In the genomic region with DNA sequence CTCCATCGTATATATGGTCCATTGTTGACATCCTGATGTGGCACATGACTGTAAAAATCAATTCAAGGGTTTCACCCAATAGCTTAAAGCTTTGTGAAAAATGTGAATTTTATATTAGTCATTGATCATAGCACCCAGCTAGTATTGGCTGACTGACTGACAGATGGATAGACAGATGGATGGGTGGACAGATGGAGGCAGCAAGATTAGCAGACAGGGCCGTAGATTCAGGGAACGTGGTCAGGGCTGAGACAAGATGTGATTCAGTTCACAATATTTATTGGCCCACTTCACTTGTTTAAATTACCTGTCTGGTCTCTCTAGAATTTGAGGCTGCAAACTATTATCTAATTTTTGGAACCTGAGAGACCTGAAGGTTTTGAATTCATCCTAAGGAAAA, we compare ENCODE assay signal across 23 cellular contexts. TPM values are rescaled to one million over a fixed set of nuclear protein-coding genes. Genes with fewer than 3 reads are reported as not detected.
DNase-seq lines count a peak whose midpoint lies in the region; ATAC-seq, FAIRE-seq and TF ChIP-seq lines count a peak whose summit lies in the region.
"Had no signal": no experiment of that assay in that cellular context is flagged by ENCODE, and none has a peak within 500 bp of the region (broad histone marks: within the 10 kb centered on the region; RNA-seq: fewer than 3 reads in every experiment).

No MANE protein-coding gene starts in this region.

- no peaks in the 10 kb centered on the region for H3K27me3 ChIP-seq in astrocyte (ENCODE audit: insufficient read depth, low read length)
- H3K27me3 ChIP-seq in body of pancreas, result no peaks in the 10 kb centered on the region
- no peaks in the 10 kb centered on the region for H3K27me3 ChIP-seq in mammary epithelial cell (ENCODE audit: insufficient read depth, low read length)

- no peak overlapping the region for H3K4me3 Mint-ChIP-seq in astrocyte (ENCODE audit: unreplicated experiment)
- H3K4me3 Mint-ChIP-seq: CD14-positive monocyte; CD4-positive, alpha-beta memory T cell; GM23338; HFFc6; IgD-negative memory B cell had no signal

- 78 to 82% methylated on average over 3 of the region's 3 CpGs for WGBS in body of pancreas, 2 donors
- 92% methylated on average over 3 of the region's 3 CpGs for WGBS in mammary epithelial cell (ENCODE audit: low coverage, missing lambda C conversion rate)

- intact Hi-C loops in OCI-LY7 (cut with micrococcal nuclease; ENCODE audit: unreplicated experiment) (no loop called here), body of pancreas (cut with DNase I) (no loop called here), mammary epithelial cell (cut with micrococcal nuclease) (no loop called here)

- no peak overlapping the region for H3K27ac ChIP-seq in OCI-LY7 (ENCODE audit: low read depth, low read length, poor library complexity, severe bottlenecking)
- H3K27ac ChIP-seq in astrocyte (ENCODE audit: low read depth, low read length), result no peak overlapping the region
- no peak overlapping the region for H3K27ac ChIP-seq in body of pancreas
- H3K27ac ChIP-seq in mammary epithelial cell (ENCODE audit: insufficient read depth, low read depth, low read length), result no peak overlapping the region

- H4K20me1 ChIP-seq in OCI-LY7 (ENCODE audit: insufficient read depth, low read length) (no peaks in the 10 kb centered on the region), astrocyte (ENCODE audit: insufficient read depth, low read length) (no peaks in the 10 kb centered on the region), mammary epithelial cell (ENCODE audit: insufficient read depth, low read length) (no peaks in the 10 kb centered on the region)

- H3K4me3 ChIP-seq in OCI-LY7 (ENCODE audit: low read depth, low read length, poor library complexity, severe bottlenecking), result no peak overlapping the region
- no peak overlapping the region for H3K4me3 ChIP-seq in astrocyte (ENCODE audit: insufficient read depth, low read depth, low read length)
- H3K4me3 ChIP-seq in body of pancreas, result no peak overlapping the region
- no peak overlapping the region for H3K4me3 ChIP-seq in mammary epithelial cell (replicated peaks in 1 of 3; ENCODE audit: insufficient read depth in 1 of 3, low read depth in 2 of 3, low read length in 3 of 3)
- H3K4me3 ChIP-seq: GM12878, GM23338 had no signal

- no peaks in the 10 kb centered on the region for H3K27me3 Mint-ChIP-seq in astrocyte (ENCODE audit: low read depth, unreplicated experiment)
- H3K27me3 Mint-ChIP-seq: IgD-negative memory B cell had no signal

- CTCF ChIA-PET in OCI-LY7 (lab: Charles Lee; ENCODE audit: unreplicated experiment), result no interaction called here
- CTCF ChIA-PET in mammary epithelial cell (lab: Charles Lee; ENCODE audit: low non-redundant PET), result no interaction called here

- H3K4me1 ChIP-seq in OCI-LY7 (ENCODE audit: insufficient read depth, low read length, poor library complexity, severe bottlenecking) (peaks cover 13% of the 10 kb centered on the region), astrocyte (ENCODE audit: insufficient read depth, low read length) (peaks cover 6% of the 10 kb centered on the region), body of pancreas (no peaks in the 10 kb centered on the region), mammary epithelial cell (ENCODE audit: insufficient read depth, low read length) (no peaks in the 10 kb centered on the region)

- H3K4me1 Mint-ChIP-seq in astrocyte (ENCODE audit: low read depth, unreplicated experiment), result peaks cover 15% of the 10 kb centered on the region
- H3K4me1 Mint-ChIP-seq: CD4-positive, alpha-beta memory T cell; IgD-negative memory B cell had no signal

- H3K27ac Mint-ChIP-seq in astrocyte (ENCODE audit: unreplicated experiment), result peak overlapping the region; percentile 60
- H3K27ac Mint-ChIP-seq: CD14-positive monocyte; CD4-positive, alpha-beta memory T cell; GM23338; HFFc6; IgD-negative memory B cell had no signal

- H3K9me3 ChIP-seq in OCI-LY7 (ENCODE audit: low read length) (no peaks in the 10 kb centered on the region), astrocyte (ENCODE audit: insufficient read depth, low read depth, low read length) (no peaks in the 10 kb centered on the region), body of pancreas (no peaks in the 10 kb centered on the region), mammary epithelial cell (replicated peaks; ENCODE audit: insufficient read depth, low read length) (no peaks in the 10 kb centered on the region)

- 0 out of 2 replicates have a peak overlapping the region, but pooled peaks have one; percentile 21 for H3K4me2 ChIP-seq in OCI-LY7 (ENCODE audit: low read length)
- H3K4me2 ChIP-seq in astrocyte (ENCODE audit: low read length), result no peak overlapping the region
- no peak overlapping the region for H3K4me2 ChIP-seq in mammary epithelial cell (ENCODE audit: insufficient read depth, low read depth, low read length)

- dilution Hi-C loops in mammary epithelial cell (cut with HindIII; ENCODE audit: low sequenced_read_pairs), result no loop called here

- ATAC-seq in body of pancreas, result no peak
- no peak for ATAC-seq in GM21526 (IDR thresholded peaks at IDR 0.05; ENCODE audit: low FRiP score, unreplicated experiment)
- no peak for ATAC-seq in GM18868 (IDR thresholded peaks at IDR 0.05; ENCODE audit: unreplicated experiment)
- ATAC-seq: GM23338, HCT116, HepG2 had no signal

- peak; percentile 30 for DNase-seq in NCI-H524 treated with DMSO at 0.1 percent for 48 hours (lab: John Stamatoyannopoulos, UW)
- DNase-seq in OCI-LY7 (ENCODE audit: low spot score), result no peak
- no peak for DNase-seq in astrocyte (ENCODE audit: low read depth)
- DNase-seq in body of pancreas, result no peak
- no peak for DNase-seq in mammary epithelial cell
- DNase-seq: AML-193; CD4-positive, alpha-beta memory T cell; DMS53; DND-41; EL; H7; HFFc6; KBM-7 had no signal

- H2AFZ ChIP-seq in OCI-LY7 (ENCODE audit: low read length) (no peak overlapping the region), astrocyte (ENCODE audit: low read depth, low read length) (no peak overlapping the region), mammary epithelial cell (ENCODE audit: low read depth, low read length) (no peak overlapping the region)
- H2AFZ ChIP-seq: GM23338 had no signal

- H3K9me3 Mint-ChIP-seq in astrocyte (ENCODE audit: unreplicated experiment), result no peaks in the 10 kb centered on the region
- H3K9me3 Mint-ChIP-seq: CD14-positive monocyte; CD4-positive, alpha-beta memory T cell; GM23338; IgD-negative memory B cell had no signal

- POLR2A ChIA-PET in OCI-LY7 (lab: Charles Lee), result interaction anchor here (0.7 kb wide), 2 partner anchors 612 to 666 kb away, joined by 3 to 4 read pairs; no protein-coding TSS in a partner anchor

- no peaks in the 10 kb centered on the region for H3K9me2 ChIP-seq in OCI-LY7 (ENCODE audit: insufficient read depth, low read length)

- BruUV-seq in OCI-LY7 (replicated peaks; lab: Mats Ljungman, UMichigan) (no TSS peak), mammary epithelial cell (replicated peaks; lab: Mats Ljungman, UMichigan) (no TSS peak)

- in situ Hi-C loops in mammary epithelial cell (cut with MboI; ENCODE audit: low sequenced_read_pairs in 2 of 2), result loop anchor here in 1 of 2 donors (25.0 kb wide), 1 partner anchor 409 kb away; no protein-coding TSS in a partner anchor

- no peak for TF ChIP-seq POLR2A in body of pancreas (IDR thresholded peaks at IDR 0.05)

- H3K36me3 Mint-ChIP-seq in astrocyte (ENCODE audit: low read depth, unreplicated experiment), result no peaks in the 10 kb centered on the region
- H3K36me3 Mint-ChIP-seq: CD14-positive monocyte; CD4-positive, alpha-beta memory T cell had no signal

- H3K9ac ChIP-seq in astrocyte (ENCODE audit: low read length), result no peak overlapping the region
- H3K9ac ChIP-seq in mammary epithelial cell (ENCODE audit: insufficient read depth, low read length), result no peak overlapping the region

- H3K36me3 ChIP-seq in OCI-LY7 (ENCODE audit: insufficient read depth, low read length) (no peaks in the 10 kb centered on the region), astrocyte (ENCODE audit: insufficient read depth, low read length) (no peaks in the 10 kb centered on the region), body of pancreas (replicated peaks in 1 of 2; ENCODE audit: insufficient read depth in 1 of 2, low read depth in 2 of 2) (no peaks in the 10 kb centered on the region), mammary epithelial cell (ENCODE audit: insufficient read depth, low read length) (no peaks in the 10 kb centered on the region)

- no peak for FAIRE-seq in astrocyte (lab: Jason Lieb, UNC)
- FAIRE-seq: A204.1, GM12878, GM19239, HepG2 had no signal

- TF ChIP-seq CTCF in OCI-LY7 (conservative IDR thresholded peaks at IDR 0.05; ENCODE audit: low read length), result no peak
- TF ChIP-seq CTCF in astrocyte (IDR thresholded peaks at IDR 0.05; ENCODE audit: insufficient read depth, low read depth, low read length), result no peak
- TF ChIP-seq CTCF in body of pancreas (IDR thresholded peaks at IDR 0.05), result no peak
- TF ChIP-seq CTCF in mammary epithelial cell (conservative IDR thresholded peaks at IDR 0.05 in 1 of 2, IDR thresholded peaks at IDR 0.05 in 1 of 2; ENCODE audit: extremely low read depth in 1 of 2, insufficient read depth in 1 of 2, low read depth in 1 of 2, low read length in 2 of 2), result no peak

- H3K79me2 ChIP-seq in OCI-LY7 (ENCODE audit: insufficient read depth, low read depth, low read length) (no peaks in the 10 kb centered on the region), astrocyte (ENCODE audit: insufficient read depth, low read length) (no peaks in the 10 kb centered on the region), mammary epithelial cell (ENCODE audit: insufficient read depth, low read length) (no peaks in the 10 kb centered on the region)

RNA-seq across cellular contexts. Expression of a gene that starts 12.0 kb away (rescaled TPM):
- total RNA-seq in OCI-LY7 (2014; rRNA removed; shearing (Covaris generic)), result not detected in 2 replicates
- total RNA-seq in OCI-LY7 (2022) (0.76 and 1.1 TPM in 2 replicates), astrocyte (11.5 and 13.1 TPM in 2 replicates), body of pancreas (10 to 100 TPM; 11.2 to 12.2 TPM), mammary epithelial cell (10 to 100 TPM in 1 of 2 donors, 1 to 10 TPM in 1; 2.7 to 15.2 TPM)
- 2.1 TPM for polyA plus RNA-seq in mammary epithelial cell
- polyA minus RNA-seq in mammary epithelial cell, result 1.4 TPM
